Comparison of ENCODE assay signal across 8 cellular contexts in genomic region chr14:77376380-77376770, GRCh38. TPM values are rescaled to one million over a fixed set of nuclear protein-coding genes. Genes with fewer than 3 reads are reported as not detected.
DNase-seq lines count a peak whose midpoint lies in the region; ATAC-seq and TF ChIP-seq lines count a peak whose summit lies in the region.

No MANE protein-coding gene starts in this region.

- ATAC-seq in GM18517 (IDR thresholded peaks at IDR 0.05; ENCODE audit: unreplicated experiment) = peak; percentile 18
- peak; percentile 3 for ATAC-seq in HG03064 (IDR thresholded peaks at IDR 0.05; ENCODE audit: low read depth, unreplicated experiment)

- H3K36me3 ChIP-seq in SJSA1 (peaks cover 3% of the 10 kb centered on the region; the same call in 1 of the 2 replicates), brain microvascular endothelial cell (replicated peaks) (no peaks in the 10 kb centered on the region)

- H3K27me3 ChIP-seq in SJSA1 (replicated peaks) (no peaks in the 10 kb centered on the region), brain microvascular endothelial cell (replicated peaks) (no peaks in the 10 kb centered on the region)

- no peaks in the 10 kb centered on the region for H3K9me3 ChIP-seq in SJSA1 (replicated peaks)

- H3K4me1 ChIP-seq in SJSA1 (replicated peaks) = peaks cover 15% of the 10 kb centered on the region; the same call in 1 of the 2 replicates

- no peak for TF ChIP-seq CTCF in brain microvascular endothelial cell (IDR thresholded peaks at IDR 0.05; ENCODE audit: low read depth, low read length, missing control alignments)

- peak overlapping the region; percentile 68 for H3K4me3 ChIP-seq in SJSA1
- peak overlapping the region; percentile 89 for H3K4me3 ChIP-seq in brain microvascular endothelial cell (ENCODE audit: low read depth, low read length)

- in situ Hi-C loops in brain microvascular endothelial cell (cut with HindIII; ENCODE audit: low pct_ligation_motif_present, low sequenced_read_pairs) = no loop called here

- H3K27ac ChIP-seq in SJSA1 (peak overlapping the region; percentile 59; the same call in 1 of the 2 replicates), brain microvascular endothelial cell (peak overlapping the region; percentile 73)

- DNase-seq in 8988T (peak; percentile 24), SJSA1 (ENCODE audit: low read depth in 1 of 2, low spot score in 2 of 2) (peak in 1 of 2 experiments; percentile 42), brain microvascular endothelial cell (peak; percentile 7), islet precursor cell (peak; percentile 54), NCI-H1436 treated with DMSO at 0.1 percent for 48 hours (lab: John Stamatoyannopoulos, UW) (no peak)
- peak; percentile 12 to 25 for DNase-seq in stimulated activated CD4-positive, alpha-beta T cell treated with anti-CD3 and anti-CD28 coated beads, Interleukin-1b, Interleukin-23, amount 100 ng/mL, for 4 hours (ENCODE audit: low read depth in 2 of 2)

RNA-seq across cellular contexts. Expression of gene TMED8, which starts 0.5 kb away (rescaled TPM):
- 6.4 and 7.6 TPM in 2 replicates for total RNA-seq in SJSA1 (2014; rRNA removed; shearing (Covaris generic))

RNA-seq across cellular contexts. Expression of gene SAMD15, which starts 0.8 kb away (rescaled TPM):
- 0.19 and 0.82 TPM in 2 replicates for total RNA-seq in SJSA1 (2014; rRNA removed; shearing (Covaris generic))

RNA-seq across cellular contexts. Expression of gene NOXRED1, which starts 46.9 kb away (rescaled TPM):
- not detected in 2 replicates for total RNA-seq in SJSA1 (2014; rRNA removed; shearing (Covaris generic))

RNA-seq across cellular contexts. Expression of gene GSTZ1, which starts 55.5 kb away (rescaled TPM):
- 11.1 and 18.6 TPM in 2 replicates for total RNA-seq in SJSA1 (2014; rRNA removed; shearing (Covaris generic))

RNA-seq across cellular contexts. Expression of gene POMT2, which starts 55.7 kb away (rescaled TPM):
- total RNA-seq in SJSA1 (2014; rRNA removed; shearing (Covaris generic)) = 7.1 and 7.7 TPM in 2 replicates
